Comparison of ENCODE assay signal across 26 cellular contexts in the genomic region with DNA sequence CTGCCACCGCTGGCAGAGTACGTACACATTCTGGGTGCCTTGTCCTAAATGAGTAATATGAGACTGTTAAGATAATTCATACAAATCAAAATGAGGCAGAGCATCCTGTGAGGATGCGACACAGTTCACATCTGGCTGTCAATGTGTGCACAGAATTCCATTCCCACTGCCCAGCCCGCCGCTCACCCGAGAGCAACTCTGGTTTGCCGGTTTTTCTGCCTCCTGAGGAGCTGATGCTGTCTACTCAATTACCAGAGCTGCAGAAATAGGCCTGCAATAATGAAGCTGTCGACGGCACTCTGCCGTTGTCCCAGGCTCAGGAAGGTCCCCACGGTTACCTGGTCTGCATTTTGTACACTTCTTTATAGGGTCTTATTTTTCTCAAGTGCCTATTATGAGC.
"Had no signal": no experiment of that assay in that cellular context is flagged by ENCODE, and none has a peak within 500 bp of the region (broad histone marks: within the 10 kb centered on the region; RNA-seq: fewer than 3 reads in every experiment).

No MANE protein-coding gene starts in this region.

- ATAC-seq: gastrocnemius medialis; mucosa of descending colon; pancreas; psoas muscle; stimulated activated memory B cell treated with anti-CD40 and anti-IgM and Interleukin-4, amounts not matched to agents 10 μg/mL and 1 μg/mL and 100 μg/mL, for 72 hours; stimulated activated naive CD8-positive, alpha-beta T cell treated with anti-CD3 and anti-CD28 coated beads, Interleukin-15, amount 100 ng/mL, for 72 hours had no signal

- DNase-seq: activated CD4-positive, alpha-beta memory T cell treated with anti-CD3 and anti-CD28 coated beads for 36 hours; activated CD4-positive, alpha-beta T cell treated with anti-CD3 and anti-CD28 coated beads, Interleukin-2, amount 10 ng/mL, durations not matched to agents 24 days and 14 days; activated CD4-positive, CD25-positive, alpha-beta regulatory T cell treated with anti-CD3 and anti-CD28 coated beads, Interleukin-2, amount 50 U/mL, for 72 hours; activated CD8-positive, alpha-beta memory T cell treated with anti-CD3 and anti-CD28 coated beads, Interleukin-2, amount 50 U/mL, for 48 hours; activated gamma-delta T cell; activated naive CD4-positive, alpha-beta T cell treated with anti-CD3 and anti-CD28 coated beads, Interleukin-2, amount 10 ng/mL, durations not matched to agents 7 days and 5 days; activated naive CD8-positive, alpha-beta T cell treated with anti-CD3 and anti-CD28 coated beads, Interleukin-2, amount 10 ng/mL, durations not matched to agents 7 days and 5 days; activated T-cell treated with anti-CD3 and anti-CD28 coated beads, Interleukin-2, amount 50 U/mL, for 24 hours; cerebellar nuclear complex; dorsolateral prefrontal cortex; effector memory CD4-positive, alpha-beta T cell; gastrocnemius medialis; glutamatergic neuron; left ventricle myocardium inferior; mucosa of descending colon; pancreas; psoas muscle; stimulated activated CD4-positive, alpha-beta T cell treated with anti-CD3 and anti-CD28 coated beads, Interleukin-1b, Interleukin-23, amount 100 ng/mL, for 48 hours; stimulated activated CD4-positive, alpha-beta T cell treated with anti-CD3 and anti-CD28 coated beads, Interleukin-4, amount 100 ng/mL, for 4 hours; stimulated activated CD8-positive, alpha-beta memory T cell treated with anti-CD3 and anti-CD28 coated beads, Interleukin-4, amount 100 ng/mL, for 48 hours; stimulated activated naive CD8-positive, alpha-beta T cell treated with anti-CD3 and anti-CD28 coated beads, Interleukin-15, amount 100 ng/mL, for 72 hours; substantia nigra; T1000; thyroid gland; upper lobe of left lung had no signal
